8 cellular contexts compared by ENCODE assay signal in the genomic region with DNA sequence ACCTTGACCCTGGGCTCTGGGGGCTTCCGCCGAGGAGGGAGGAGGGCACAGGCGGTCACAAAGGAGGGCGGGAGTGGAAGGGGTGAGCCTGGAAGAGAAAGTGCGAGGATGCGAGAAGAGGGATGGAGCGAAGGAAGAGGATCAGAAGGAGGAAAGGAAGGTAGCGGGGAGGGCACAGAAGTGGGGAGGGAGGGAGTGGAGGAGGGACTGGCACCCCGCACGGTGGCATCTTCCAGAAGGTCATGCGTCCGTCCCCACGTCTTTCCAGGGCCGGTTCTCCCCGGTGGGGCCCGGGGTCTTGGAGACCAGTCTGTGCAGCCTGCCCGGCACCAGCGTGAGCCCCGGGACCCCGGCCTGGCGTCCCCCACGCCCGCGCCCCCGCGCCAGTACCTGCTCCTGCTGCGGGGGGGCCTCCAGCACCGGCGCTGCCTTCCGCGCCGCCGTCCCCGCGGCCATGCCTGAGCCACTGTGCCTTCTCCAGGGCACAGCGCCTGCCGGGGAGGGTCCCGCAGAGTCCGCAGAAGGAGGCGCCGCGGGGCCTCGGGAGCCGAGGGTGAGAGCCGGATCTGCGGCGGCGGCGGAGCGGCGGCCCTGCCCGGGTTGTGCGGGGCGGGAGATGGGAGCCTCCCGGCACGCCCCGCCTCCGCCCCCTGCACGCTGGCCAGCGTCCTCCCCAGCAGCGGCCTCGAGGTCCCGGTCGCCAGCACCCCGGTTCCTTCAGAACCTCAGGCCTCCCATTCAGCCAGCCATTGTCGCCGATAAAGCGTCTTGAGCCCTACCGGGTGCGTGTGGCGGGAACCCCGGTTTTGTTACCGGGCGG. TPM values are rescaled to one million over a fixed set of nuclear protein-coding genes. Genes with fewer than 3 reads are reported as not detected.
DNase-seq lines count a peak whose midpoint lies in the region; ATAC-seq and TF ChIP-seq lines count a peak whose summit lies in the region.

TSS of gene RNF175 (minus strand) at position 618 of the 820 bp plus-strand sequence. CDS start at position 456, 162 bp downstream.

- CTCF ChIA-PET in T-cell (lab: Charles Lee): interaction anchor here in 1 of 2 donors (1.5 kb wide), 1 partner anchor 9 kb away, joined by 3 read pairs; no protein-coding TSS in a partner anchor

- H3K27me3 Mint-ChIP-seq in CD4-positive, CD25-positive, alpha-beta regulatory T cell: peaks cover 62% of the 10 kb centered on the region
- H3K27me3 Mint-ChIP-seq in T-cell (peaks cover 28 to 46% of the 10 kb centered on the region in 2 donors), nephron (ENCODE audit: low read depth) (peaks cover 25% of the 10 kb centered on the region)

- POLR2A ChIA-PET in T-cell (lab: Charles Lee): no interaction called here

- no peaks in the 10 kb centered on the region for H3K9me3 ChIP-seq in CD4-positive, CD25-positive, alpha-beta regulatory T cell (ENCODE audit: control insufficient read depth in 2 of 2, low read length in 2 of 2)
- H3K9me3 ChIP-seq in SJCRH30 (replicated peaks): no peaks in the 10 kb centered on the region

- peak within 1 kb of the TSS; percentile 92 to 97 (median 94) for H3K27ac Mint-ChIP-seq in CD4-positive, CD25-positive, alpha-beta regulatory T cell
- H3K27ac Mint-ChIP-seq in T-cell: peak within 1 kb of the TSS; percentile 79 to 80
- H3K27ac Mint-ChIP-seq in nephron: peak within 1 kb of the TSS in 1 of 3 experiments; percentile 40

- H3K27ac ChIP-seq in CD4-positive, CD25-positive, alpha-beta regulatory T cell (ENCODE audit: insufficient read depth, low read length, poor library complexity, severe bottlenecking): peak within 1 kb of the TSS; percentile 43
- H3K27ac ChIP-seq in SJCRH30: no peak within 1 kb of the TSS

- TF ChIP-seq CTCF in epithelial cell of esophagus (IDR thresholded peaks at IDR 0.05; ENCODE audit: insufficient read depth, low read depth, low read length, missing control alignments): no peak
- TF ChIP-seq CTCF in nephron (IDR thresholded peaks at IDR 0.05; ENCODE audit: unreplicated experiment in 3 of 3): no peak
- no peak for TF ChIP-seq CTCF in GM20000 (IDR thresholded peaks at IDR 0.05; ENCODE audit: extremely low read depth, missing control alignments)

- peak within 1 kb of the TSS; percentile 44 for H3K4me3 ChIP-seq in CD4-positive, CD25-positive, alpha-beta regulatory T cell (ENCODE audit: low read depth, low read length)
- H3K4me3 ChIP-seq in epithelial cell of esophagus (ENCODE audit: low read length) (peak within 1 kb of the TSS; percentile 25), SJCRH30 (no peak within 1 kb of the TSS)

- H3K4me1 ChIP-seq in CD4-positive, CD25-positive, alpha-beta regulatory T cell (ENCODE audit: control insufficient read depth, insufficient read depth, low read length, poor library complexity, severe bottlenecking): peaks cover 9% of the 10 kb centered on the region
- no peaks in the 10 kb centered on the region for H3K4me1 ChIP-seq in SJCRH30

- peaks cover 5% of the 10 kb centered on the region for H3K36me3 Mint-ChIP-seq in CD4-positive, CD25-positive, alpha-beta regulatory T cell
- H3K36me3 Mint-ChIP-seq in T-cell: no peaks in the 10 kb centered on the region
- peaks cover 13% of the 10 kb centered on the region for H3K36me3 Mint-ChIP-seq in nephron (ENCODE audit: low read depth)

- peaks cover 20% of the 10 kb centered on the region for H3K27me3 ChIP-seq in CD4-positive, CD25-positive, alpha-beta regulatory T cell (ENCODE audit: control insufficient read depth, insufficient read depth, low read length)
- no peaks in the 10 kb centered on the region for H3K27me3 ChIP-seq in SJCRH30

- ATAC-seq in CD4-positive, CD25-positive, alpha-beta regulatory T cell (ENCODE audit: low read depth in 2 of 2): peak; percentile 22 to 33
- peak; percentile 51 to 62 (median 60) for ATAC-seq in T-cell (replicated peaks in 1 of 4)
- ATAC-seq in HG02763 (IDR thresholded peaks at IDR 0.05; ENCODE audit: unreplicated experiment): no peak
- no peak for ATAC-seq in HG02852 (IDR thresholded peaks at IDR 0.05; ENCODE audit: unreplicated experiment)

- DNase-seq in CD4-positive, CD25-positive, alpha-beta regulatory T cell: peak in 2 of 3 donors; percentile 4 to 14
- peak in 11 of 34 experiments; percentile 7 to 26 (median 16) for DNase-seq in T-cell
- DNase-seq in epithelial cell of esophagus (ENCODE audit: low read depth): no peak
- DNase-seq in SJCRH30: no peak
- no peak for DNase-seq in GM20000 (ENCODE audit: low spot score)

- peak within 1 kb of the TSS; percentile 84 to 89 (median 87) for H3K4me3 Mint-ChIP-seq in CD4-positive, CD25-positive, alpha-beta regulatory T cell
- peak within 1 kb of the TSS; percentile 68 to 73 (median 71) for H3K4me3 Mint-ChIP-seq in T-cell
- peak within 1 kb of the TSS; percentile 80 to 84 (median 83) for H3K4me3 Mint-ChIP-seq in nephron

- H3K36me3 ChIP-seq in CD4-positive, CD25-positive, alpha-beta regulatory T cell (ENCODE audit: control insufficient read depth, insufficient read depth, low read length): no peaks in the 10 kb centered on the region
- H3K36me3 ChIP-seq in SJCRH30: no peaks in the 10 kb centered on the region

- H3K4me1 Mint-ChIP-seq in CD4-positive, CD25-positive, alpha-beta regulatory T cell: peaks cover 5 to 74% (median 26%) of the 10 kb centered on the region in 4 donors
- H3K4me1 Mint-ChIP-seq in T-cell (peaks cover 36 to 41% (median 39%) of the 10 kb centered on the region in 3 donors), nephron (peaks cover 10% of the 10 kb centered on the region)

- H3K9me3 Mint-ChIP-seq in CD4-positive, CD25-positive, alpha-beta regulatory T cell: peaks cover 0 to 5% (median 2%) of the 10 kb centered on the region in 7 donors
- H3K9me3 Mint-ChIP-seq in T-cell: peaks cover 0 to 3% (median 0%) of the 10 kb centered on the region in 3 donors
- H3K9me3 Mint-ChIP-seq in nephron: peaks cover 4% of the 10 kb centered on the region

RNA-seq across cellular contexts. Expression of gene RNF175, which starts in this region (rescaled TPM):
- 2.1 TPM for total RNA-seq in CD4-positive, CD25-positive, alpha-beta regulatory T cell
- 10 to 100 TPM in 2 of 4 donors, 1 to 10 TPM in 2; 5.7 to 17.3 (median 10.3) TPM for polyA plus RNA-seq in CD4-positive, CD25-positive, alpha-beta regulatory T cell
- total RNA-seq in T-cell: 1 to 10 TPM; 1.8 to 5.4 (median 3.7) TPM
- total RNA-seq in SJCRH30 (2014; rRNA removed; shearing (Covaris generic)): not detected in 2 replicates

Comparison
In these comparisons a context has a peak if more than half of its experiments do, and no peak if none do; other contexts are left out.
1. ATAC-seq: peak in CD4-positive, CD25-positive, alpha-beta regulatory T cell (2 of 2) and T-cell (4 of 4); none in HG02763 (single experiment) and HG02852 (single experiment).
2. DNase-seq: peak in CD4-positive, CD25-positive, alpha-beta regulatory T cell (2 of 3); none in epithelial cell of esophagus (single experiment), SJCRH30 (0 of 2) and GM20000 (single experiment).
3. Peak in every context shown above with its lines, with median percentiles within 50 percentile points of each other: H3K4me3 Mint-ChIP-seq.